ENCODE assay signal across 4 cellular contexts in the genomic region with DNA sequence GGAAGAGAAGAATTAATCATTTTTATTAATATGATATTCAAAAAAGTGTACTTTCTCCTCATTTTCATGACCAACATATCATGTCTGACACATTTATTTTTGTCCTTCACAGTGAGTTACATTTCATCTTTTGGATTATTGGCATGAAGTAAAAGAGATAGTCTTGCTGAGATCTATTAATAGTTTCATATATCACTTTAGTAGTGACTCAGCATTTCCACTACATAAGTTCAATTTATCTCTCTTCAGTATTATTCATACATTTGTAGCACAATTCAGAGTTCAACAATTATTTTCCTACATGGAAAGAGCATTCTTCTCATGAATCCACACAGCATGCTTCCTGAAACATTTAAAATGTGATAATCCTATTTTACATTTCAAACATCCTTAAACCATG.
TF ChIP-seq lines count a peak whose summit lies in the region.

No MANE protein-coding gene starts in this region.

TF ChIP-seq in SK-N-SH treated with all-trans-retinoic acid at 6 μM for 48 hours, 23 proteins besides CTCF, POLR2A, EP300 and RAD21:
- TF ChIP-seq CREB5 (CRISPR knock-in tag; IDR thresholded peaks at IDR 0.05; ENCODE audit: low read depth) (peak; percentile 42; the same call in 1 of the 2 replicates), ISL1 (CRISPR knock-in tag; IDR thresholded peaks at IDR 0.05) (peak; percentile 60), SNAI2 (CRISPR knock-in tag; IDR thresholded peaks at IDR 0.05) (no peak)

TF ChIP-seq in SK-N-SH, 30 proteins besides CTCF, POLR2A, EP300 and RAD21 (continued from another document and continues in another):
- TF ChIP-seq SIN3A (IDR thresholded peaks at IDR 0.05; ENCODE audit: borderline replicate concordance, low read depth, low read length) (no peak), RXRA (IDR thresholded peaks at IDR 0.05; ENCODE audit: borderline replicate concordance, low read depth) (no peak), SMC3 (IDR thresholded peaks at IDR 0.05; ENCODE audit: low read depth, low read length) (no peak), POLR2AphosphoS5 (IDR thresholded peaks at IDR 0.05; ENCODE audit: low read depth, low read length) (no peak), GATA2 (CRISPR knock-in tag; IDR thresholded peaks at IDR 0.05) (no peak), MEF2A (IDR thresholded peaks at IDR 0.05; ENCODE audit: borderline replicate concordance, low read depth) (no peak), NRF1 (IDR thresholded peaks at IDR 0.05; ENCODE audit: low read depth, low read length) (no peak), YY1 (IDR thresholded peaks at IDR 0.05; ENCODE audit: low read depth) (no peak), TAF1 (IDR thresholded peaks at IDR 0.05; ENCODE audit: borderline replicate concordance, low read depth, low read length) (no peak), USF1 (IDR thresholded peaks at IDR 0.05; ENCODE audit: borderline replicate concordance, low read depth) (no peak)
- TF ChIP-seq, protein P1, sequence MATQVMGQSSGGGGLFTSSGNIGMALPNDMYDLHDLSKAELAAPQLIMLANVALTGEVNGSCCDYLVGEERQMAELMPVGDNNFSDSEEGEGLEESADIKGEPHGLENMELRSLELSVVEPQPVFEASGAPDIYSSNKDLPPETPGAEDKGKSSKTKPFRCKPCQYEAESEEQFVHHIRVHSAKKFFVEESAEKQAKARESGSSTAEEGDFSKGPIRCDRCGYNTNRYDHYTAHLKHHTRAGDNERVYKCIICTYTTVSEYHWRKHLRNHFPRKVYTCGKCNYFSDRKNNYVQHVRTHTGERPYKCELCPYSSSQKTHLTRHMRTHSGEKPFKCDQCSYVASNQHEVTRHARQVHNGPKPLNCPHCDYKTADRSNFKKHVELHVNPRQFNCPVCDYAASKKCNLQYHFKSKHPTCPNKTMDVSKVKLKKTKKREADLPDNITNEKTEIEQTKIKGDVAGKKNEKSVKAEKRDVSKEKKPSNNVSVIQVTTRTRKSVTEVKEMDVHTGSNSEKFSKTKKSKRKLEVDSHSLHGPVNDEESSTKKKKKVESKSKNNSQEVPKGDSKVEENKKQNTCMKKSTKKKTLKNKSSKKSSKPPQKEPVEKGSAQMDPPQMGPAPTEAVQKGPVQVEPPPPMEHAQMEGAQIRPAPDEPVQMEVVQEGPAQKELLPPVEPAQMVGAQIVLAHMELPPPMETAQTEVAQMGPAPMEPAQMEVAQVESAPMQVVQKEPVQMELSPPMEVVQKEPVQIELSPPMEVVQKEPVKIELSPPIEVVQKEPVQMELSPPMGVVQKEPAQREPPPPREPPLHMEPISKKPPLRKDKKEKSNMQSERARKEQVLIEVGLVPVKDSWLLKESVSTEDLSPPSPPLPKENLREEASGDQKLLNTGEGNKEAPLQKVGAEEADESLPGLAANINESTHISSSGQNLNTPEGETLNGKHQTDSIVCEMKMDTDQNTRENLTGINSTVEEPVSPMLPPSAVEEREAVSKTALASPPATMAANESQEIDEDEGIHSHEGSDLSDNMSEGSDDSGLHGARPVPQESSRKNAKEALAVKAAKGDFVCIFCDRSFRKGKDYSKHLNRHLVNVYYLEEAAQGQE (IDR thresholded peaks at IDR 0.05; ENCODE audit: low read depth, low read length): no peak
- TF ChIP-seq, protein P2, sequence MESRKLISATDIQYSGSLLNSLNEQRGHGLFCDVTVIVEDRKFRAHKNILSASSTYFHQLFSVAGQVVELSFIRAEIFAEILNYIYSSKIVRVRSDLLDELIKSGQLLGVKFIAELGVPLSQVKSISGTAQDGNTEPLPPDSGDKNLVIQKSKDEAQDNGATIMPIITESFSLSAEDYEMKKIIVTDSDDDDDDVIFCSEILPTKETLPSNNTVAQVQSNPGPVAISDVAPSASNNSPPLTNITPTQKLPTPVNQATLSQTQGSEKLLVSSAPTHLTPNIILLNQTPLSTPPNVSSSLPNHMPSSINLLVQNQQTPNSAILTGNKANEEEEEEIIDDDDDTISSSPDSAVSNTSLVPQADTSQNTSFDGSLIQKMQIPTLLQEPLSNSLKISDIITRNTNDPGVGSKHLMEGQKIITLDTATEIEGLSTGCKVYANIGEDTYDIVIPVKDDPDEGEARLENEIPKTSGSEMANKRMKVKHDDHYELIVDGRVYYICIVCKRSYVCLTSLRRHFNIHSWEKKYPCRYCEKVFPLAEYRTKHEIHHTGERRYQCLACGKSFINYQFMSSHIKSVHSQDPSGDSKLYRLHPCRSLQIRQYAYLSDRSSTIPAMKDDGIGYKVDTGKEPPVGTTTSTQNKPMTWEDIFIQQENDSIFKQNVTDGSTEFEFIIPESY (IDR thresholded peaks at IDR 0.05; ENCODE audit: borderline replicate concordance, low read depth): no peak

TF ChIP-seq in A549, 52 proteins besides CTCF, POLR2A, EP300 and RAD21 (continued from another document):
- TF ChIP-seq CHD2 (IDR thresholded peaks at IDR 0.05; ENCODE audit: low read length, partially characterized antibody): no peak
- no peak for TF ChIP-seq ELK1 (IDR thresholded peaks at IDR 0.05; ENCODE audit: low read depth, low read length)
- peak; percentile 41 for TF ChIP-seq MAFK (IDR thresholded peaks at IDR 0.05; ENCODE audit: partially characterized antibody)

TF ChIP-seq in IMR-90, 13 proteins besides CTCF, POLR2A, EP300 and RAD21 (continued from another document):
- no peak for TF ChIP-seq SMC3 (IDR thresholded peaks at IDR 0.05; ENCODE audit: low read depth, low read length)
